Comparison of ENCODE assay signal across 8 cellular contexts in genomic region chr7:129433823-129434171, GRCh38. TPM values are rescaled to one million over a fixed set of nuclear protein-coding genes. Genes with fewer than 3 reads are reported as not detected.
DNase-seq lines count a peak whose midpoint lies in the region; ATAC-seq lines count a peak whose summit lies in the region.

No MANE protein-coding gene starts in this region.

- H3K27me3 ChIP-seq in mucosa of rectum (ENCODE audit: control insufficient read depth in 2 of 2, insufficient read depth in 2 of 2, low read length in 2 of 2), result peaks cover 9 to 20% of the 10 kb centered on the region in 2 donors

- no peaks in the 10 kb centered on the region for H3K9me3 ChIP-seq in mucosa of rectum (ENCODE audit: control insufficient read depth in 2 of 2, low read length in 2 of 2)

- ATAC-seq in HG02571 (IDR thresholded peaks at IDR 0.05; ENCODE audit: unreplicated experiment), result peak; percentile 70

- H3K27ac ChIP-seq in mucosa of rectum (ENCODE audit: low read depth in 2 of 2, low read length in 2 of 2), result no peak overlapping the region

- peaks cover 9 to 10% of the 10 kb centered on the region in 2 donors for H3K4me1 ChIP-seq in mucosa of rectum (ENCODE audit: control insufficient read depth in 2 of 2, insufficient read depth in 2 of 2, low read length in 2 of 2)

- H3K36me3 ChIP-seq in mucosa of rectum (ENCODE audit: control insufficient read depth in 2 of 2, insufficient read depth in 2 of 2, low read length in 2 of 2), result no peaks in the 10 kb centered on the region

- DNase-seq in NCI-H2081 (lab: John Stamatoyannopoulos, UW), result peak; percentile 84 to 85
- no peak for DNase-seq in NCI-H2081 treated with DMSO at 0.1 percent for 48 hours (lab: John Stamatoyannopoulos, UW)
- DNase-seq in NCI-H2029 (lab: John Stamatoyannopoulos, UW), result peak; percentile 39
- DNase-seq in dermis microvascular lymphatic vessel endothelial cell (ENCODE audit: low read depth in 2 of 2), result peak; percentile 22 to 65
- DNase-seq in HUDEP-2 (lab: John Stamatoyannopoulos, UW; ENCODE audit: unreplicated experiment in 76 of 76), result no peak
- DNase-seq in putamen (ENCODE audit: low spot score), result no peak

- H3K9ac ChIP-seq in mucosa of rectum (ENCODE audit: low read depth in 1 of 2, low read length in 2 of 2), result peak overlapping the region; percentile 44 to 48

- peak overlapping the region; percentile 84 to 96 for H3K4me3 ChIP-seq in mucosa of rectum (ENCODE audit: low read length in 2 of 2)

RNA-seq across cellular contexts. Expression of gene STRIP2, which starts 0.4 kb away (rescaled TPM):
- 2.3 TPM in 2 replicates for total RNA-seq in dermis microvascular lymphatic vessel endothelial cell

Comparison
In these comparisons a context has a peak if more than half of its experiments do, and no peak if none do; other contexts are left out.
1. DNase-seq: peak in NCI-H2081 (2 of 2), NCI-H2029 (single experiment) and dermis microvascular lymphatic vessel endothelial cell (2 of 2); none in NCI-H2081 treated with DMSO at 0.1 percent for 48 hours (single experiment), HUDEP-2 (0 of 76) and putamen (single experiment).